8 cellular contexts compared by ENCODE assay signal in the genomic region with DNA sequence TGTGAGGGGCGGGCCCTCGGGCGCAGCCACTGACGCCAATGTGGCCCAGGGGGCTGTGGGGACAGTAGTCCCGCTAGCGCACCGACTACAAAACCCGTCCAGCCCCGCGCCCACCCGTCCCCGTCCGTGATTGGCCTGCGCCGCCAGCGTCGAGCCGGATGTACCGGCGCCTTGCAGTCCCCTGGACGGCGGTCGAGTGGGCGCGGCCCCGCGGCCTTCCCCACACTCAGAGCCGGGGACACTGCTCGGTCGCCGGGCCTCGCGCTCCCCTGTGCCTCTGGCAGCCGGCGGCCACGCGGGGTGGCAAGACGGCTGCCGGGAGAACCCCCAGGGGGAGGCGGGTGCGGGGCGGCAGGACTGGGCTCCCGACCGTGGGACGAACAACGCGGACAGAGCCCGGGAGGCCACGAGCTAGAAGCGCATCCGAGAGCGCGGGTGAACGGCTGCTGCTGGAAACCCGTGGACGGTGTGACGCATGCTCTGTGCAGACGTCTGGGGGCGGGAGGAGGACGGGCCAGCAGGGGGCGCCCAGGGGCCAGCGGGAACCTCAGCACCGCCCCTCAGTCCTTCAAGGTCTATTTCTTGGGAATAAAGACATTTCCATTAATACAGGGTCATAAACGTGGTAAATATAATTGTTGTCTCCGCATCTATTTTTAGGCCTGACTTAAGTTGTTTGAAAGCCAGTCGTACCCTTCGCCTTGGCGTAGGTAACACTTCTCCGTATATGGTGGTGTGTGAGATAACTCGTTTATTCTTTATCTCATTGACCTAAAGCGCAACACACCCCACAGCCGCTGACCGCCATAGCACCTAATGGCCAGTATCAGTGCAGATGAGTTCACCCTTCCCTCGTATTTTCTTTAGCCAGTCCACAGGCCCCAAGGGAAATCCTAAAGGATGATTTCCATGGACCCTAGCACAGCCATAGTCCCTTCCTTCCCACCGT. TPM values are rescaled to one million over a fixed set of nuclear protein-coding genes. Genes with fewer than 3 reads are reported as not detected.
DNase-seq lines count a peak whose midpoint lies in the region; ATAC-seq and TF ChIP-seq lines count a peak whose summit lies in the region.

No MANE protein-coding gene starts in this region.

- TF ChIP-seq POLR2A in esophagus muscularis mucosa (IDR thresholded peaks at IDR 0.05; ENCODE audit: low read depth), result peak; percentile 92

- peak; percentile 99 for DNase-seq in Daoy (ENCODE audit: low read depth)
- peak; percentile 96 for DNase-seq in KG1 (lab: John Stamatoyannopoulos, UW)
- DNase-seq in PC-9, result peak; percentile 89 to 99
- DNase-seq in activated T-cell treated with anti-CD3 and anti-CD28 coated beads, Interleukin-2, amount 50 U/mL, for 48 hours, result peak; percentile 97 to 98
- DNase-seq in esophagus muscularis mucosa (ENCODE audit: extremely low spot score), result peak; percentile 99
- peak; percentile 99 for DNase-seq in myocyte (ENCODE audit: low read depth)
- peak; percentile 94 to 98 for DNase-seq in stimulated activated CD8-positive, alpha-beta memory T cell treated with anti-CD3 and anti-CD28 coated beads, Interleukin-7, amount 100 ng/mL, for 4 hours (ENCODE audit: low read depth in 2 of 2)

- H3K27me3 ChIP-seq in PC-9 (ENCODE audit: insufficient read depth, low read depth) (no peaks in the 10 kb centered on the region), esophagus muscularis mucosa (no peaks in the 10 kb centered on the region)

- no peaks in the 10 kb centered on the region for H3K9me2 ChIP-seq in PC-9 (ENCODE audit: insufficient read depth)

- H3K4me3 ChIP-seq in PC-9 (peak overlapping the region; percentile 67), esophagus muscularis mucosa (peak overlapping the region; percentile 82 to 100 (median 98))

- TF ChIP-seq CTCF in PC-9 (conservative IDR thresholded peaks at IDR 0.05) (peak; percentile 95), esophagus muscularis mucosa (IDR thresholded peaks at IDR 0.05) (peak; percentile 89 to 94 (median 90))

- H3K36me3 ChIP-seq in PC-9 (ENCODE audit: low read depth), result no peaks in the 10 kb centered on the region
- H3K36me3 ChIP-seq in esophagus muscularis mucosa, result no peaks in the 10 kb centered on the region

- H3K9me3 ChIP-seq in PC-9 (ENCODE audit: insufficient read depth, low read depth), result no peaks in the 10 kb centered on the region
- no peaks in the 10 kb centered on the region for H3K9me3 ChIP-seq in esophagus muscularis mucosa

- H3K79me2 ChIP-seq in PC-9 (ENCODE audit: low read depth), result peaks cover 43% of the 10 kb centered on the region

- H4K20me1 ChIP-seq in PC-9 (ENCODE audit: insufficient read depth), result peaks cover 18% of the 10 kb centered on the region

- H2AFZ ChIP-seq in PC-9, result peak overlapping the region; percentile 87

- peak overlapping the region; percentile 90 for H3K27ac ChIP-seq in PC-9
- H3K27ac ChIP-seq in esophagus muscularis mucosa (replicated peaks in 1 of 4), result peak overlapping the region; percentile 98 to 100 (median 100)

- no peak for TF ChIP-seq EP300 in esophagus muscularis mucosa (IDR thresholded peaks at IDR 0.05)

- CTCF ChIA-PET in PC-9 (lab: Charles Lee), result interaction anchor here (1.2 kb wide), 1 partner anchor 189 kb away, joined by 3 read pairs; no protein-coding TSS in a partner anchor

- BruUV-seq in PC-9 (replicated peaks; lab: Mats Ljungman, UMichigan), result TSS peak; percentile 86

- ATAC-seq in GM21737 (IDR thresholded peaks at IDR 0.05; ENCODE audit: unreplicated experiment), result peak; percentile 91

- intact Hi-C loops in PC-9 (cut with micrococcal nuclease; ENCODE audit: unreplicated experiment) (loop anchor here (1.0 to 10.0 kb wide), 8 partner anchors 18 to 440 kb away; a partner anchor contains a TSS), esophagus muscularis mucosa (cut with DNase I) (loop anchor here (2.0 kb wide), 1 partner anchor 94 kb away; a partner anchor contains a TSS)

- WGBS in esophagus muscularis mucosa, result 4% methylated on average over 20 of the region's 75 CpGs

- POLR2A ChIA-PET in PC-9 (lab: Charles Lee; ENCODE audit: unreplicated experiment), result interaction anchor here (0.5 to 0.6 kb wide), 3 partner anchors 26 to 76 kb away, joined by 3 to 4 read pairs (median 3); no protein-coding TSS in a partner anchor

- H3K4me1 ChIP-seq in PC-9 (replicated peaks; ENCODE audit: insufficient read depth), result peaks cover 16% of the 10 kb centered on the region
- H3K4me1 ChIP-seq in esophagus muscularis mucosa, result peaks cover 45 to 52% (median 48%) of the 10 kb centered on the region in 4 donors

- H3K4me2 ChIP-seq in PC-9, result peak overlapping the region; percentile 80

- peaks cover 7% of the 10 kb centered on the region; the same call in 1 of the 2 replicates for H3F3A ChIP-seq in PC-9 (ENCODE audit: insufficient read depth, low read depth)

RNA-seq across cellular contexts. Expression of a gene that starts 0.6 kb away (rescaled TPM):
- total RNA-seq in Daoy (2014; rRNA removed; shearing (Covaris generic)), result 40.8 and 49.8 TPM in 2 replicates
- total RNA-seq in PC-9 (2021) (40.0 and 40.6 TPM in 2 replicates), esophagus muscularis mucosa (10 to 100 TPM; 44.0 to 72.5 (median 57.3) TPM), myocyte (60.6 and 68.3 TPM in 2 replicates)
- 45.9 TPM for polyA plus RNA-seq in myocyte (2012)

Comparison
In these comparisons a context has a peak if more than half of its experiments do, and no peak if none do; other contexts are left out.
1. Peak in every context shown above with its lines: DNase-seq, ATAC-seq, H3K4me3 ChIP-seq and H3K27ac ChIP-seq.